ENCODE assay signal across 8 cellular contexts in genomic region chr21:8233000-8233399, GRCh38.
DNase-seq lines count a peak whose midpoint lies in the region; ATAC-seq and TF ChIP-seq lines count a peak whose summit lies in the region.
"Not testable (repeated sequence)": the region's sequence is repeated elsewhere in the genome, so short reads cannot be mapped to it uniquely, and the experiment has no call there.

No MANE protein-coding gene starts in this region.

- POLR2A ChIA-PET in CD4-positive, alpha-beta memory T cell (lab: Charles Lee; ENCODE audit: partially characterized antibody); WTC11 (lab: Charles Lee): not testable (repeated sequence)

- not testable (repeated sequence) for H3K36me3 Mint-ChIP-seq in CD4-positive, alpha-beta memory T cell; activated T-cell treated with anti-CD3 and anti-CD28 coated beads, Interleukin-2, amount 50 U/mL, for 72 hours (ENCODE audit: insufficient read depth in 2 of 2); chondrocyte (ENCODE audit: low read depth); nephron progenitor cell (ENCODE audit: low read depth)
- H3K36me3 Mint-ChIP-seq in WTC11 = peaks cover 14% of the 10 kb centered on the region
- H3K36me3 Mint-ChIP-seq in activated naive CD4-positive, alpha-beta T cell treated with anti-CD3 and anti-CD28 coated beads, Interleukin-2, amount 50 U/mL, for 72 hours = peaks cover 0 to 18% of the 10 kb centered on the region in 2 donors
- H3K36me3 Mint-ChIP-seq in stimulated activated effector memory CD8-positive, alpha-beta T cell treated with anti-CD3 and anti-CD28 coated beads, Interleukin-12 subunit alpha, Interleukin-12 subunit beta, amount 100 ng/mL, for 72 hours = peaks cover 13% of the 10 kb centered on the region

- CTCF ChIA-PET in CD4-positive, alpha-beta memory T cell (lab: Charles Lee; ENCODE audit: partially characterized antibody); WTC11 (lab: Charles Lee): not testable (repeated sequence)

- 50 to 67% methylated on average over 1 of the region's 1 CpG for WGBS in lung, 2 donors

- H3K4me1 Mint-ChIP-seq in CD4-positive, alpha-beta memory T cell; WTC11; activated T-cell treated with anti-CD3 and anti-CD28 coated beads, Interleukin-2, amount 50 U/mL, for 72 hours (ENCODE audit: low read depth); chondrocyte (ENCODE audit: low read depth); nephron progenitor cell: not testable (repeated sequence)
- H3K4me1 Mint-ChIP-seq in stimulated activated effector memory CD8-positive, alpha-beta T cell treated with anti-CD3 and anti-CD28 coated beads, Interleukin-12 subunit alpha, Interleukin-12 subunit beta, amount 100 ng/mL, for 72 hours = peaks cover 19% of the 10 kb centered on the region

- H3K36me3 ChIP-seq in CD4-positive, alpha-beta memory T cell (ENCODE audit: insufficient read depth, low read length); lung (ENCODE audit: control insufficient read depth in 2 of 2, insufficient read depth in 2 of 2, low read length in 2 of 2): not testable (repeated sequence)

- H3K27me3 ChIP-seq in CD4-positive, alpha-beta memory T cell (ENCODE audit: insufficient read depth, low read length); lung (ENCODE audit: control insufficient read depth, insufficient read depth): not testable (repeated sequence)

- not testable (repeated sequence) for ATAC-seq in WTC11; activated T-cell treated with anti-CD3 and anti-CD28 coated beads, Interleukin-2, amount 50 U/mL, for 72 hours (replicated peaks in 1 of 2); activated naive CD4-positive, alpha-beta T cell treated with anti-CD3 and anti-CD28 coated beads, Interleukin-2, amount 50 U/mL, for 72 hours; lung (ENCODE audit: insufficient read depth, low FRiP score); stimulated activated effector memory CD8-positive, alpha-beta T cell treated with anti-CD3 and anti-CD28 coated beads, Interleukin-12 subunit alpha, Interleukin-12 subunit beta, amount 100 ng/mL, for 72 hours

- TF ChIP-seq CTCF in WTC11 (IDR thresholded peaks at IDR 0.05); chondrocyte (IDR thresholded peaks at IDR 0.05); lung (IDR thresholded peaks at IDR 0.05; ENCODE audit: control extremely low read depth, extremely low read depth); nephron progenitor cell (IDR thresholded peaks at IDR 0.05): not testable (repeated sequence)

- H3K27ac ChIP-seq in CD4-positive, alpha-beta memory T cell (ENCODE audit: low read depth, low read length); lung (ENCODE audit: low read depth in 1 of 2, low read length in 1 of 2): not testable (repeated sequence)

- not testable (repeated sequence) for H3K4me3 ChIP-seq in CD4-positive, alpha-beta memory T cell (ENCODE audit: low read length in 2 of 2); lung

- H3K9me3 Mint-ChIP-seq in CD4-positive, alpha-beta memory T cell = peaks cover 2 to 14% (median 10%) of the 10 kb centered on the region in 8 donors
- H3K9me3 Mint-ChIP-seq in WTC11; activated T-cell treated with anti-CD3 and anti-CD28 coated beads, Interleukin-2, amount 50 U/mL, for 72 hours; activated naive CD4-positive, alpha-beta T cell treated with anti-CD3 and anti-CD28 coated beads, Interleukin-2, amount 50 U/mL, for 72 hours; chondrocyte (ENCODE audit: low read depth): not testable (repeated sequence)
- H3K9me3 Mint-ChIP-seq in nephron progenitor cell = peaks cover 23% of the 10 kb centered on the region
- peaks cover 10% of the 10 kb centered on the region for H3K9me3 Mint-ChIP-seq in stimulated activated effector memory CD8-positive, alpha-beta T cell treated with anti-CD3 and anti-CD28 coated beads, Interleukin-12 subunit alpha, Interleukin-12 subunit beta, amount 100 ng/mL, for 72 hours

- DNase-seq in CD4-positive, alpha-beta memory T cell = peak in 3 of 5 donors; percentile 19 to 27 (median 20)
- DNase-seq in WTC11 (ENCODE audit: low spot score); activated T-cell treated with anti-CD3 and anti-CD28 coated beads, Interleukin-2, amount 50 U/mL, for 72 hours; chondrocyte (ENCODE audit: low spot score); nephron progenitor cell: not testable (repeated sequence)
- peak; percentile 35 to 56 for DNase-seq in activated naive CD4-positive, alpha-beta T cell treated with anti-CD3 and anti-CD28 coated beads, Interleukin-2, amount 50 U/mL, for 72 hours (ENCODE audit: low spot score in 2 of 2)
- peak; percentile 28 for DNase-seq in lung (ENCODE audit: low spot score)
- DNase-seq in stimulated activated effector memory CD8-positive, alpha-beta T cell treated with anti-CD3 and anti-CD28 coated beads, Interleukin-12 subunit alpha, Interleukin-12 subunit beta, amount 100 ng/mL, for 72 hours (ENCODE audit: low spot score in 2 of 2) = peak; percentile 18 to 36

- H3K4me1 ChIP-seq in CD4-positive, alpha-beta memory T cell (ENCODE audit: insufficient read depth, low read length); lung (ENCODE audit: control insufficient read depth in 2 of 2, insufficient read depth in 2 of 2, low read length in 2 of 2): not testable (repeated sequence)

- H3K4me3 Mint-ChIP-seq in CD4-positive, alpha-beta memory T cell = peak overlapping the region in 1 of 8 donors; percentile 1
- not testable (repeated sequence) for H3K4me3 Mint-ChIP-seq in WTC11; activated T-cell treated with anti-CD3 and anti-CD28 coated beads, Interleukin-2, amount 50 U/mL, for 72 hours; chondrocyte (ENCODE audit: unreplicated experiment); nephron progenitor cell; stimulated activated effector memory CD8-positive, alpha-beta T cell treated with anti-CD3 and anti-CD28 coated beads, Interleukin-12 subunit alpha, Interleukin-12 subunit beta, amount 100 ng/mL, for 72 hours

- intact Hi-C loops in CD4-positive, alpha-beta memory T cell (cut with micrococcal nuclease) = not testable (repeated sequence)

- peak overlapping the region in 2 of 7 donors; percentile 3 to 11 for H3K27ac Mint-ChIP-seq in CD4-positive, alpha-beta memory T cell
- H3K27ac Mint-ChIP-seq in WTC11 = 0 out of 2 replicates have a peak overlapping the region, but pooled peaks have one; percentile 13
- peak overlapping the region; percentile 0 for H3K27ac Mint-ChIP-seq in activated T-cell treated with anti-CD3 and anti-CD28 coated beads, Interleukin-2, amount 50 U/mL, for 72 hours
- H3K27ac Mint-ChIP-seq in activated naive CD4-positive, alpha-beta T cell treated with anti-CD3 and anti-CD28 coated beads, Interleukin-2, amount 50 U/mL, for 72 hours = peak overlapping the region in 1 of 2 donors; percentile 8
- H3K27ac Mint-ChIP-seq in chondrocyte (ENCODE audit: unreplicated experiment) = peak overlapping the region; percentile 1
- peak overlapping the region; percentile 77 for H3K27ac Mint-ChIP-seq in nephron progenitor cell
- H3K27ac Mint-ChIP-seq in stimulated activated effector memory CD8-positive, alpha-beta T cell treated with anti-CD3 and anti-CD28 coated beads, Interleukin-12 subunit alpha, Interleukin-12 subunit beta, amount 100 ng/mL, for 72 hours = peak overlapping the region; percentile 21

- not testable (repeated sequence) for H3K9me3 ChIP-seq in CD4-positive, alpha-beta memory T cell (ENCODE audit: control insufficient read depth in 1 of 2, low read length in 2 of 2); lung (ENCODE audit: control insufficient read depth in 2 of 2, insufficient read depth in 1 of 2, low read length in 1 of 2)

- not testable (repeated sequence) for H3K27me3 Mint-ChIP-seq in CD4-positive, alpha-beta memory T cell; chondrocyte (ENCODE audit: low read depth)
- H3K27me3 Mint-ChIP-seq in WTC11 (ENCODE audit: low read depth) (peaks cover 17% of the 10 kb centered on the region), nephron progenitor cell (ENCODE audit: low read depth, poor library complexity) (peaks cover 19% of the 10 kb centered on the region)
- peaks cover 26% of the 10 kb centered on the region for H3K27me3 Mint-ChIP-seq in activated T-cell treated with anti-CD3 and anti-CD28 coated beads, Interleukin-2, amount 50 U/mL, for 72 hours (ENCODE audit: low read depth)
